2 cellular contexts compared by ENCODE assay signal in genomic region chr18:54148678-54149077, GRCh38.
TF ChIP-seq lines count a peak whose summit lies in the region.

No MANE protein-coding gene starts in this region.

TF ChIP-seq in IMR-90, 13 proteins besides CTCF, POLR2A, EP300 and RAD21:
- TF ChIP-seq SMC3 (IDR thresholded peaks at IDR 0.05; ENCODE audit: low read depth, low read length) (no peak), ELK1 (IDR thresholded peaks at IDR 0.05; ENCODE audit: borderline replicate concordance, low read depth, low read length) (no peak), RFX5 (IDR thresholded peaks at IDR 0.05; ENCODE audit: low read depth, low read length) (no peak), MAZ (IDR thresholded peaks at IDR 0.05; ENCODE audit: borderline replicate concordance, low read depth, low read length) (no peak), CEBPB (IDR thresholded peaks at IDR 0.05; ENCODE audit: low read depth, low read length) (no peak)

TF ChIP-seq in GM12878, 131 proteins besides CTCF, POLR2A, EP300 and RAD21:
- TF ChIP-seq HDGF (IDR thresholded peaks at IDR 0.05) (0 out of 2 replicates have a peak, but pooled peaks have one; percentile 25), YBX1 (IDR thresholded peaks at IDR 0.05) (0 out of 2 replicates have a peak, but pooled peaks have one; percentile 64), BCL11A (IDR thresholded peaks at IDR 0.05; ENCODE audit: low read depth, low read length) (no peak)
